9 cellular contexts compared by ENCODE assay signal in the genomic region with DNA sequence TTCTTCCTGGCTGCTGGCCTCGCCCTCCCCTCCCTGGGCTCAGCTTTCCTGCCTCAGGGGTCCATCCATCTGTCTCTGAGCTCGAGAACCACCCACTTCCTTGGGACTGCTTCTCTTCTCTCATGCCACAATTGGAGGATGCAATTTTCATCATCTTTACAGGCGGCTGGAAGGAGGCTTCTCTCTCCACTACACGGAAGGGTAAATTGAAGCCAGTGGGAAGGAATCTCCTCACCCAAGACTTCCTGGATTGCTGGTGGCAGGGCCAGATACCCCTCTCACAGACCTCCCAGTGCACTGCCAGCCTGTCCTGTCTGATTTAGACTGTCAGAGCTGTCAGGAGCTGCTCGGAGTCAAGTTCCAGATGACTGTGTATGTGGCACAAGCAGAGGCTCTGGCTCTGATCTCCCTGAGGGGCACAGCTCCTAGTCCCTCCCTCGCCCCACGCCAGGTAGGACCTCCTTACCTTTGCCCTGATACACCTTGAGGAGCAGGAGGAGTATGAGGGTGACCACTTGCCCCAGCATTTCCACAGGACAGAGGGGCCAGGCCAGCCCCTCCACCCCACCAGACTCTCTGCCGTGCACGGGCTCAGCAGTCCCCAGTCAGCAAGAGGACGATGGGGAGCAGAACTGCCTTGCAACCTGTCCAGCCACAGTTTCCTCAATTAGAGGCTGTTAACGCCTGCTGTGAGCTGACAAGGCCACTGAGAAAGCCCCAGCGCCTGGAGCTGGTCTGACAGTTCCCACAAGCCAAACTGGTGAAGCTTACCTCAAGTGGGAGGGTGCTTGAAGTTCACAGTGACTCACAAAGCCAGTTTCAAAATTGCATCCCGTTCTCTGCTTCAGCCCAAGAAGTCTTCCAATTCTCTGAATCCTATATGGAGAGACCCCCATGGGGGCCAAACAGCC. TPM values are rescaled to one million over a fixed set of nuclear protein-coding genes. Genes with fewer than 3 reads are reported as not detected.
DNase-seq lines count a peak whose midpoint lies in the region; ATAC-seq and TF ChIP-seq lines count a peak whose summit lies in the region.
"Had no signal": no experiment of that assay in that cellular context is flagged by ENCODE, and none has a peak within 500 bp of the region (broad histone marks: within the 10 kb centered on the region; RNA-seq: fewer than 3 reads in every experiment).

TSS of gene CD244 (minus strand) at position 737 of the 911 bp plus-strand sequence. CDS start at position 527, 210 bp downstream.

- H3K4me1 ChIP-seq in endodermal cell (ENCODE audit: control insufficient read depth, insufficient read depth, low read length) (peaks cover 5% of the 10 kb centered on the region), colonic mucosa (no peaks in the 10 kb centered on the region)

- no peak within 1 kb of the TSS for H3K4me3 Mint-ChIP-seq in endodermal cell

- H3K4me3 ChIP-seq in endodermal cell (ENCODE audit: low read length) (no peak within 1 kb of the TSS), colonic mucosa (no peak within 1 kb of the TSS)
- H3K4me3 ChIP-seq: PC-9 had no signal

- H3K4me1 Mint-ChIP-seq in endodermal cell = peaks cover 44% of the 10 kb centered on the region

- DNase-seq in T-helper 9 cell (peak; percentile 4), endodermal cell (peak; percentile 86), colonic mucosa (no peak), hippocampal formation (lab: John Stamatoyannopoulos, UW) (no peak)
- peak; percentile 44 to 50 (median 47) for DNase-seq in stimulated activated CD4-positive, alpha-beta T cell treated with anti-CD3 and anti-CD28 coated beads, Interleukin-12 subunit alpha, Interleukin-12 subunit beta, amount 100 ng/mL, for 48 hours (ENCODE audit: low read depth in 2 of 3, low spot score in 1 of 3)
- no peak for DNase-seq in central memory CD4-positive, alpha-beta T cell

- H3K36me3 ChIP-seq in endodermal cell (ENCODE audit: control insufficient read depth, insufficient read depth, low read length) = no peaks in the 10 kb centered on the region
- no peaks in the 10 kb centered on the region for H3K36me3 ChIP-seq in colonic mucosa

- H3K9me3 ChIP-seq in endodermal cell (ENCODE audit: control insufficient read depth, low read length) = no peaks in the 10 kb centered on the region
- H3K9me3 ChIP-seq in colonic mucosa = no peaks in the 10 kb centered on the region

- no peak within 1 kb of the TSS for H3K27ac ChIP-seq in endodermal cell (ENCODE audit: low read depth, low read length)
- H3K27ac ChIP-seq in colonic mucosa = no peak within 1 kb of the TSS
- H3K27ac ChIP-seq: PC-9 had no signal

- H3K27me3 ChIP-seq in endodermal cell (ENCODE audit: control insufficient read depth, insufficient read depth, low read length, poor library complexity, severe bottlenecking) (no peaks in the 10 kb centered on the region), colonic mucosa (no peaks in the 10 kb centered on the region)

- TF ChIP-seq CTCF in endodermal cell (conservative IDR thresholded peaks at IDR 0.05) (no peak), colonic mucosa (IDR thresholded peaks at IDR 0.05) (no peak)

- no peaks in the 10 kb centered on the region for H3K27me3 Mint-ChIP-seq in endodermal cell (ENCODE audit: insufficient read depth)

- H3K27ac Mint-ChIP-seq in endodermal cell = peak within 1 kb of the TSS; percentile 35

- 74 to 77% methylated on average over 10 to 13 of the region's 13 CpGs for WGBS in endodermal cell (ENCODE audit: insufficient coverage in 1 of 2, insufficient read length in 1 of 2), 2 experiments

- intact Hi-C loops in colonic mucosa (cut with DNase I) = no loop called here

- H3K9me3 Mint-ChIP-seq in endodermal cell = no peaks in the 10 kb centered on the region

- H3K9ac ChIP-seq in endodermal cell (ENCODE audit: extremely low read depth, low read length, poor library complexity, severe bottlenecking) (no peak within 1 kb of the TSS), colonic mucosa (ENCODE audit: low read depth in 2 of 2, low read length in 2 of 2) (no peak within 1 kb of the TSS)

- ATAC-seq in GM18870 (IDR thresholded peaks at IDR 0.05; ENCODE audit: unreplicated experiment) (peak; percentile 78), HG02981 (IDR thresholded peaks at IDR 0.05; ENCODE audit: unreplicated experiment) (peak; percentile 72)

- no peaks in the 10 kb centered on the region for H3K36me3 Mint-ChIP-seq in endodermal cell (ENCODE audit: low read depth)

RNA-seq across cellular contexts. Expression of gene CD244, which starts in this region (rescaled TPM):
- total RNA-seq in endodermal cell (under 1 TPM in 1 of 2 donors, not detected in 1; 0.31 TPM), colonic mucosa (under 1 TPM; 0.49 to 0.58 TPM)
- 0.11 TPM for polyA plus RNA-seq in endodermal cell (2013, experiment 1 of 2)
- not detected for polyA plus RNA-seq in endodermal cell (2013, experiment 2 of 2)
- total RNA-seq: PC-9 had no signal

Comparison
In these comparisons a context has a peak if more than half of its experiments do, and no peak if none do; other contexts are left out.
1. Peak in DNase-seq in endodermal cell; RNA of the gene not detected or under 1 TPM.
2. DNase-seq: peak in T-helper 9 cell (single experiment) and stimulated activated CD4-positive, alpha-beta T cell treated with anti-CD3 and anti-CD28 coated beads, Interleukin-12 subunit alpha, Interleukin-12 subunit beta, amount 100 ng/mL, for 48 hours (3 of 3); none in central memory CD4-positive, alpha-beta T cell (single experiment), colonic mucosa (single experiment) and hippocampal formation (0 of 2).